29 cellular contexts compared by ENCODE assay signal in the genomic region with DNA sequence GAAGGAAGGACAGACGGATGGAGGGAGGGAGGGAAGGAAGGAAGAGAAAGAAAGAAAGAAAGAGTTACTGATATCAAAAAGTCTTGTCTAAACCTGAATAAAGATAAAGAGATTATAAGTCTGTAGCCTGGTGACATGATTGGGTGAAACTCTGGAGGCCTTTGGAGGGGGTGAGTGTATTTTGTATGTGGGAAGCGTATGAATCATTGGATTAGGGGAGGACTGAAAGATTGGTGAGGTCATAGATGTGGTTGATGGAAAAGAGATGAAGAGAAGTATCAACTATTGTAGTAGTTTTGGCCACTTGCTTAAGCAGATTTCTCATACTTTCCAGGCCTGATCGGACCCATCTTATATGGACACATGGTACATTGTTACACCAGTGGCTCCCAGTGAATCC. TPM values are rescaled to one million over a fixed set of nuclear protein-coding genes. Genes with fewer than 3 reads are reported as not detected.
"Had no signal": no experiment of that assay in that cellular context is flagged by ENCODE, and none has a peak within 500 bp of the region (broad histone marks: within the 10 kb centered on the region; RNA-seq: fewer than 3 reads in every experiment).

No MANE protein-coding gene starts in this region.

- H3K9me3 Mint-ChIP-seq: natural killer cell treated with Interleukin-12 subunit alpha and Interleukin-12 subunit beta and Interleukin-15 and Interleukin-18, amount 100 ng/mL, for 72 hours had no signal

- H3K4me3 ChIP-seq: gastrocnemius medialis, lung, mucosa of descending colon, pancreas, spleen, thoracic aorta, tibial nerve, upper lobe of left lung had no signal

- DNase-seq: effector CD8-positive, alpha-beta T cell; endodermal cell; foreskin fibroblast; gastrocnemius medialis; head of caudate nucleus; mesenchymal stem cell; mucosa of descending colon; naive B cell; pancreas; spleen; stimulated activated CD4-positive, alpha-beta T cell treated with anti-CD3 and anti-CD28 coated beads, Interleukin-4, amount 100 ng/mL, for 4 hours; upper lobe of left lung had no signal

- H3K4me1 ChIP-seq: gastrocnemius medialis, pancreas, spleen, tibial nerve, upper lobe of left lung had no signal

- ATAC-seq: esophagus mucosa; gastrocnemius medialis; left lobe of liver; mucosa of descending colon; natural killer cell treated with Interleukin-12 subunit alpha and Interleukin-12 subunit beta and Interleukin-15 and Interleukin-18, amount 100 ng/mL, for 72 hours; pancreas; sciatic nerve; stimulated activated memory B cell treated with anti-CD40 and anti-IgM and Interleukin-4, amounts not matched to agents 10 μg/mL and 1 μg/mL and 100 μg/mL, for 72 hours had no signal

- H3K36me3 ChIP-seq: gastrocnemius medialis, neutrophil, pancreas, spleen, thoracic aorta, tibial nerve, upper lobe of left lung had no signal

- H3K27ac Mint-ChIP-seq: endodermal cell; mesothelial cell of epicardium; naive B cell; natural killer cell treated with Interleukin-12 subunit alpha and Interleukin-12 subunit beta and Interleukin-15 and Interleukin-18, amount 100 ng/mL, for 72 hours; stimulated activated memory B cell treated with anti-CD40 and anti-IgM and Interleukin-4, amounts not matched to agents 10 μg/mL and 1 μg/mL and 100 μg/mL, for 72 hours; stimulated activated naive CD8-positive, alpha-beta T cell treated with anti-CD3 and anti-CD28 coated beads, Interleukin-15, Interleukin-2, amounts not matched to agents 100 ng/mL and 50 ng/mL, for 24 hours had no signal

- H3K27ac ChIP-seq: epithelial cell of prostate, gastrocnemius medialis, neutrophil, pancreas, spleen, thoracic aorta, tibial nerve, upper lobe of left lung had no signal

- H3K4me1 Mint-ChIP-seq: endodermal cell; mesothelial cell of epicardium; naive B cell; neural crest cell; stimulated activated memory B cell treated with anti-CD40 and anti-IgM and Interleukin-4, amounts not matched to agents 10 μg/mL and 1 μg/mL and 100 μg/mL, for 72 hours had no signal

- H3K27me3 Mint-ChIP-seq: stimulated activated memory B cell treated with anti-CD40 and anti-IgM and Interleukin-4, amounts not matched to agents 10 μg/mL and 1 μg/mL and 100 μg/mL, for 72 hours had no signal

- H3K4me3 Mint-ChIP-seq: endodermal cell; mesothelial cell of epicardium; naive B cell; natural killer cell treated with Interleukin-12 subunit alpha and Interleukin-12 subunit beta and Interleukin-15 and Interleukin-18, amount 100 ng/mL, for 72 hours; neural crest cell; stimulated activated memory B cell treated with anti-CD40 and anti-IgM and Interleukin-4, amounts not matched to agents 10 μg/mL and 1 μg/mL and 100 μg/mL, for 72 hours; stimulated activated naive CD8-positive, alpha-beta T cell treated with anti-CD3 and anti-CD28 coated beads, Interleukin-15, Interleukin-2, amounts not matched to agents 100 ng/mL and 50 ng/mL, for 24 hours had no signal

- H3K36me3 Mint-ChIP-seq: mesothelial cell of epicardium; naive B cell; natural killer cell treated with Interleukin-12 subunit alpha and Interleukin-12 subunit beta and Interleukin-15 and Interleukin-18, amount 100 ng/mL, for 72 hours; stimulated activated memory B cell treated with anti-CD40 and anti-IgM and Interleukin-4, amounts not matched to agents 10 μg/mL and 1 μg/mL and 100 μg/mL, for 72 hours had no signal

- H3K27me3 ChIP-seq: gastrocnemius medialis, tibial nerve, upper lobe of left lung had no signal

- H3K9me3 ChIP-seq: gastrocnemius medialis, neutrophil, pancreas, thoracic aorta had no signal

RNA-seq across cellular contexts. Expression of gene KCNJ6, which starts 11.5 kb away (rescaled TPM):
- total RNA-seq: esophagus mucosa; gastrocnemius medialis; left lobe of liver; liver; natural killer cell treated with Interleukin-12 subunit alpha and Interleukin-12 subunit beta and Interleukin-15 and Interleukin-18, amount 100 ng/mL, for 72 hours; omental fat pad; posterior vena cava; sciatic nerve; thoracic aorta; tibial nerve had no signal
- polyA plus RNA-seq: keratinocyte had no signal
